Comparison of ENCODE assay signal across 30 cellular contexts in the genomic region with DNA sequence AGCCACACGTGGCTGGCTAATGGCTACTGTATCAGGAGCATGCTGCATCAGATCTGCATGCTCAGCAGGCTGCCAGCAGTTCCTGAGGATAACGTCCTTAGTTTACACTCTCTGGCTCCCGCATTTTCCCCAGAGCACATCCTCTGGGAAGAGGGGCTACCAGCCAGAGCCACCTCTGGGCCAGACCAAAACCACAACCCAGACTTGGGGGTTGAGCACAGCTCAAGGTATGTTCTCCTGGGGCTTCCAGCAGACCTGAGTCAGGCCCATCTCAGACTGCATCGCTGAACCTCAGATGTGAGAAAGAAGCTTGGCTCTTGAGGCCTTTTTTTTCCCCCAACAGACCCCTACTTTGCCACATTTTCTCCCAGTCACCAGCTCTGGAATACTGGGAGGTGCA. TPM values are rescaled to one million over a fixed set of nuclear protein-coding genes. Genes with fewer than 3 reads are reported as not detected.
"Had no signal": no experiment of that assay in that cellular context is flagged by ENCODE, and none has a peak within 500 bp of the region (broad histone marks: within the 10 kb centered on the region; RNA-seq: fewer than 3 reads in every experiment).

No MANE protein-coding gene starts in this region.

- H3K36me3 ChIP-seq: adrenal gland, brain microvascular endothelial cell, cardiac muscle cell, MG63, SJCRH30, WERI-Rb-1 had no signal

- H3K27me3 ChIP-seq: adrenal gland, brain microvascular endothelial cell, cardiac muscle cell, MG63, SJCRH30 had no signal

- H3K4me1 Mint-ChIP-seq: activated CD4-positive, alpha-beta memory T cell treated with anti-CD3 and anti-CD28 coated beads, Interleukin-2, amount 10 ng/mL, durations not matched to agents 7 days and 5 days; activated CD4-positive, alpha-beta T cell treated with anti-CD3 and anti-CD28 coated beads for 36 hours; activated naive CD4-positive, alpha-beta T cell treated with anti-CD3 and anti-CD28 coated beads, Interleukin-2, amount 10 ng/mL, durations not matched to agents 7 days and 5 days; activated naive CD8-positive, alpha-beta T cell treated with anti-CD3 and anti-CD28 coated beads, Interleukin-2, amount 10 ng/mL, durations not matched to agents 7 days and 5 days; activated T-helper 17 cell treated with anti-CD3 and anti-CD28 coated beads, Interleukin-2, amount 50 U/mL, for 72 hours had no signal

- H3K27ac ChIP-seq: adrenal gland, brain microvascular endothelial cell, cardiac muscle cell, KMS-11, RWPE1, SJCRH30, WERI-Rb-1 had no signal

- H3K4me1 ChIP-seq: adrenal gland had no signal

- H3K9me3 Mint-ChIP-seq: activated CD4-positive, alpha-beta memory T cell treated with anti-CD3 and anti-CD28 coated beads, Interleukin-2, amount 10 ng/mL, durations not matched to agents 7 days and 5 days; activated naive CD4-positive, alpha-beta T cell treated with anti-CD3 and anti-CD28 coated beads, Interleukin-2, amount 10 ng/mL, durations not matched to agents 7 days and 5 days; activated naive CD8-positive, alpha-beta T cell treated with anti-CD3 and anti-CD28 coated beads, Interleukin-2, amount 10 ng/mL, durations not matched to agents 7 days and 5 days; activated T-helper 17 cell treated with anti-CD3 and anti-CD28 coated beads, Interleukin-2, amount 50 U/mL, for 72 hours had no signal

- H3K4me2 ChIP-seq: KMS-11, SK-N-SH had no signal

- H3K27me3 Mint-ChIP-seq: activated naive CD4-positive, alpha-beta T cell treated with anti-CD3 and anti-CD28 coated beads, Interleukin-2, amount 10 ng/mL, durations not matched to agents 7 days and 5 days; activated naive CD8-positive, alpha-beta T cell treated with anti-CD3 and anti-CD28 coated beads, Interleukin-2, amount 10 ng/mL, durations not matched to agents 7 days and 5 days had no signal

- H3K9ac ChIP-seq: KMS-11, SK-N-SH had no signal

- H3K9me3 ChIP-seq: adrenal gland, MG63, SJCRH30, SK-N-SH had no signal

- H3K9me2 ChIP-seq: SK-N-SH had no signal

- H3K4me3 Mint-ChIP-seq: activated CD4-positive, alpha-beta memory T cell treated with anti-CD3 and anti-CD28 coated beads, Interleukin-2, amount 10 ng/mL, durations not matched to agents 7 days and 5 days; activated CD4-positive, alpha-beta T cell treated with anti-CD3 and anti-CD28 coated beads for 36 hours; activated naive CD4-positive, alpha-beta T cell treated with anti-CD3 and anti-CD28 coated beads, Interleukin-2, amount 10 ng/mL, durations not matched to agents 7 days and 5 days; activated naive CD8-positive, alpha-beta T cell treated with anti-CD3 and anti-CD28 coated beads, Interleukin-2, amount 10 ng/mL, durations not matched to agents 7 days and 5 days; activated T-helper 17 cell treated with anti-CD3 and anti-CD28 coated beads, Interleukin-2, amount 50 U/mL, for 72 hours had no signal

- DNase-seq: activated CD4-positive, alpha-beta memory T cell treated with anti-CD3 and anti-CD28 coated beads, Interleukin-2, amount 10 ng/mL, durations not matched to agents 7 days and 5 days; activated CD4-positive, alpha-beta T cell treated with anti-CD3 and anti-CD28 coated beads for 36 hours; activated CD4-positive, alpha-beta T cell treated with anti-CD3 and anti-CD28 coated beads, Interleukin-2, amount 50 U/mL, for 1 hour; activated gamma-delta T cell treated with Interleukin-2 at 50 U/mL for 16 hours; activated naive CD4-positive, alpha-beta T cell treated with anti-CD3 and anti-CD28 coated beads, Interleukin-2, amount 10 ng/mL, durations not matched to agents 7 days and 5 days; activated naive CD8-positive, alpha-beta T cell treated with anti-CD3 and anti-CD28 coated beads, Interleukin-2, amount 10 ng/mL, durations not matched to agents 7 days and 5 days; activated T-cell treated with anti-CD3 and anti-CD28 coated beads for 4 hours; activated T-cell treated with anti-CD3 and anti-CD28 coated beads, Interleukin-2, amount 50 U/mL, for 48 hours; adrenal gland; brain microvascular endothelial cell; MG63; NCI-H1092 treated with DMSO at 0.1 percent for 48 hours; NCI-H1417 treated with DMSO at 0.1 percent for 48 hours; NCI-H2029; NCI-H2107; NCI-H2171 treated with DMSO at 0.1 percent for 48 hours; NCI-H226; NCI-H526 treated with DMSO at 0.1 percent for 48 hours; NK-92 treated with Interleukin-12 subunit alpha and Interleukin-12 subunit beta, amount 100 ng/mL, for 24 hours; OCI-M1; Right ventricle myocardium superior; SJCRH30; SK-N-SH; T-helper 1 cell; WERI-Rb-1 had no signal

- H3K4me3 ChIP-seq: adrenal gland, cardiac muscle cell, MG63, SJCRH30 had no signal

- H3K36me3 Mint-ChIP-seq: activated naive CD4-positive, alpha-beta T cell treated with anti-CD3 and anti-CD28 coated beads, Interleukin-2, amount 10 ng/mL, durations not matched to agents 7 days and 5 days; activated naive CD8-positive, alpha-beta T cell treated with anti-CD3 and anti-CD28 coated beads, Interleukin-2, amount 10 ng/mL, durations not matched to agents 7 days and 5 days had no signal

- H3K27ac Mint-ChIP-seq: activated CD4-positive, alpha-beta memory T cell treated with anti-CD3 and anti-CD28 coated beads, Interleukin-2, amount 10 ng/mL, durations not matched to agents 7 days and 5 days; activated CD4-positive, alpha-beta T cell treated with anti-CD3 and anti-CD28 coated beads for 36 hours; activated naive CD4-positive, alpha-beta T cell treated with anti-CD3 and anti-CD28 coated beads, Interleukin-2, amount 10 ng/mL, durations not matched to agents 7 days and 5 days; activated naive CD8-positive, alpha-beta T cell treated with anti-CD3 and anti-CD28 coated beads, Interleukin-2, amount 10 ng/mL, durations not matched to agents 7 days and 5 days; activated T-helper 17 cell treated with anti-CD3 and anti-CD28 coated beads, Interleukin-2, amount 50 U/mL, for 72 hours had no signal

- ATAC-seq: activated CD4-positive, alpha-beta T cell treated with anti-CD3 and anti-CD28 coated beads for 36 hours; activated T-helper 17 cell treated with anti-CD3 and anti-CD28 coated beads, Interleukin-2, amount 50 U/mL, for 72 hours; Panc1 had no signal

RNA-seq across cellular contexts. Expression of a gene that starts 23.7 kb away (rescaled TPM):
- total RNA-seq: activated CD4-positive, alpha-beta memory T cell treated with anti-CD3 and anti-CD28 coated beads, Interleukin-2, amount 10 ng/mL, durations not matched to agents 7 days and 5 days; activated naive CD8-positive, alpha-beta T cell treated with anti-CD3 and anti-CD28 coated beads, Interleukin-2, amount 10 ng/mL, durations not matched to agents 7 days and 5 days; activated T-helper 17 cell treated with anti-CD3 and anti-CD28 coated beads, Interleukin-2, amount 50 U/mL, for 72 hours had no signal
